ENCODE assay signal across 12 cellular contexts in genomic region chr20:47740225-47741184, GRCh38. TPM values are rescaled to one million over a fixed set of nuclear protein-coding genes. Genes with fewer than 3 reads are reported as not detected.
DNase-seq lines count a peak whose midpoint lies in the region; ATAC-seq, FAIRE-seq and TF ChIP-seq lines count a peak whose summit lies in the region.
"Had no signal": no experiment of that assay in that cellular context is flagged by ENCODE, and none has a peak within 500 bp of the region (broad histone marks: within the 10 kb centered on the region; RNA-seq: fewer than 3 reads in every experiment).

No MANE protein-coding gene starts in this region.

- peaks cover 3% of the 10 kb centered on the region for H3K36me3 ChIP-seq in bronchial epithelial cell (ENCODE audit: control insufficient read depth, insufficient read depth, low read length)
- H3K36me3 ChIP-seq: WERI-Rb-1 had no signal

- DNase-seq in CD1c-positive myeloid dendritic cell (ENCODE audit: extremely low spot score) (peak; percentile 97), NCI-H1930 (lab: John Stamatoyannopoulos, UW) (peak; percentile 19 to 23), bronchial epithelial cell (ENCODE audit: low read depth) (no peak), left lobe of liver (ENCODE audit: low spot score) (no peak), NCI-H524 (lab: John Stamatoyannopoulos, UW) (no peak), NCI-H1694 (lab: John Stamatoyannopoulos, UW) (no peak), coronary artery (ENCODE audit: low spot score) (no peak)
- no peak for DNase-seq in activated CD4-positive, alpha-beta T cell treated with anti-CD3 and anti-CD28 coated beads for 48 hours
- DNase-seq: anterior cingulate cortex, DND-41, KG1, WERI-Rb-1 had no signal

- ATAC-seq in left lobe of liver = peak; percentile 15

- H3K27ac ChIP-seq in coronary artery = no peak overlapping the region
- H3K27ac ChIP-seq: WERI-Rb-1 had no signal

- TF ChIP-seq CTCF in bronchial epithelial cell (IDR thresholded peaks at IDR 0.05; ENCODE audit: insufficient read depth, low read length, severe bottlenecking) (no peak), coronary artery (IDR thresholded peaks at IDR 0.05) (no peak)

- H3K4me3 ChIP-seq in bronchial epithelial cell (ENCODE audit: low read depth, low read length) (no peak overlapping the region), coronary artery (no peak overlapping the region)

- H3K27me3 ChIP-seq in bronchial epithelial cell (ENCODE audit: control insufficient read depth, insufficient read depth, low read length) = no peaks in the 10 kb centered on the region

- peak; percentile 86 for FAIRE-seq in bronchial epithelial cell (lab: Jason Lieb, UNC)

RNA-seq across cellular contexts. Expression of gene SULF2, which starts 44.8 kb away (rescaled TPM):
- total RNA-seq in bronchial epithelial cell = 25.3 and 31.6 TPM in 2 replicates
- 110 TPM for total RNA-seq in left lobe of liver

Comparison
In these comparisons a context has a peak if more than half of its experiments do, and no peak if none do; other contexts are left out.
1. DNase-seq: peak in CD1c-positive myeloid dendritic cell (single experiment) and NCI-H1930 (2 of 2); none in bronchial epithelial cell (single experiment), left lobe of liver (single experiment), NCI-H524 (0 of 2), activated CD4-positive, alpha-beta T cell treated with anti-CD3 and anti-CD28 coated beads for 48 hours (single experiment), NCI-H1694 (single experiment) and coronary artery (single experiment).